Comparison of ENCODE assay signal across 8 cellular contexts in the genomic region with DNA sequence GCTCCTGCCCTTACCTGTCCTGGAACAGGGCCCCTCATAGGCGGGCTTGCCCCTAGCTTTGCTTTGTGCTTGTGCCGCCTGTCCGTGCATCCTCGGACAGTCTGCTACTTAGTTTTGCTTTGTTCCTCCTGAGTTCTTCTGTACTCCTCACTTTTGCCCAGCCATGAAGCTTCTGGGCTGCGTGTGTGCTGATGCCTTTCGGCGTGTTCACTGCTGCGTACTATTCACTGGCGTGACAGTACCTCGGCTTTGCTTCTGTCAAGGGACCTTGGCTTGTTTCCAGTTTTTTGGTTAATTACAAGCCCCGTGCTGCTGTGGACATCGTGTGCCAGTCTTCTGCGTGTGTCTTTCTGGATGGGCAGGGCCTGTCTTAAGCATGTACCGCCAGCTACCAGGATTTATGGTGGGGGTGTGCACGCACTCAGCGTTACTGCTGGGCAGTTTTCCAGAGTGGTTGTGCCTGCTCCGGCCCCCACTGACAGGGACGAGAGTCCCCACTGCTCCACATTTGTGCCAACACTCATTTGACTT. TPM values are rescaled to one million over a fixed set of nuclear protein-coding genes. Genes with fewer than 3 reads are reported as not detected.
DNase-seq lines count a peak whose midpoint lies in the region; ATAC-seq and TF ChIP-seq lines count a peak whose summit lies in the region.

No MANE protein-coding gene starts in this region.

- no peaks in the 10 kb centered on the region for H4K20me1 ChIP-seq in HCT116 (ENCODE audit: insufficient read depth)

- H3K27me3 Mint-ChIP-seq in CD4-positive, alpha-beta memory T cell = no peaks in the 10 kb centered on the region
- no peaks in the 10 kb centered on the region for H3K27me3 Mint-ChIP-seq in progenitor cell of endocrine pancreas

- H3K36me3 ChIP-seq in CD4-positive, alpha-beta memory T cell (ENCODE audit: insufficient read depth, low read length) = no peaks in the 10 kb centered on the region
- no peaks in the 10 kb centered on the region for H3K36me3 ChIP-seq in HCT116 (ENCODE audit: control insufficient read depth in 1 of 2, insufficient read depth in 2 of 2, low read length in 2 of 2)

- H3K9me2 ChIP-seq in HCT116 (ENCODE audit: insufficient read depth) = no peaks in the 10 kb centered on the region

- ATAC-seq in HCT116 = no peak
- ATAC-seq in HG03045 (IDR thresholded peaks at IDR 0.05; ENCODE audit: unreplicated experiment) = no peak
- no peak for ATAC-seq in HG02938 (IDR thresholded peaks at IDR 0.05; ENCODE audit: unreplicated experiment)

- peak overlapping the region in 5 of 7 donors; percentile 29 to 87 (median 72) for H3K27ac Mint-ChIP-seq in CD4-positive, alpha-beta memory T cell
- H3K27ac Mint-ChIP-seq in progenitor cell of endocrine pancreas = no peak overlapping the region

- BruUV-seq in HCT116 (replicated peaks; lab: Mats Ljungman, UMichigan) = TSS peak; percentile 37

- H3K4me3 ChIP-seq in CD4-positive, alpha-beta memory T cell (ENCODE audit: low read length in 2 of 2) = no peak overlapping the region
- H3K4me3 ChIP-seq in HCT116 (replicated peaks in 1 of 2; ENCODE audit: low read depth in 1 of 2, low read length in 2 of 2) = no peak overlapping the region
- peak overlapping the region; percentile 94 for H3K4me3 ChIP-seq in coronary artery

- no peak overlapping the region for H3K9ac ChIP-seq in HCT116 (ENCODE audit: low read length)

- DNase-seq in CD4-positive, alpha-beta memory T cell = no peak
- DNase-seq in HCT116 (ENCODE audit: low read depth, low spot score) (no peak), coronary artery (ENCODE audit: low spot score) (no peak), progenitor cell of endocrine pancreas (ENCODE audit: low spot score, unreplicated experiment) (no peak), NCI-H748 treated with DMSO at 0.1 percent for 48 hours (lab: John Stamatoyannopoulos, UW) (no peak)
- DNase-seq in stimulated activated naive CD4-positive, alpha-beta T cell (lab: John Stamatoyannopoulos, UW) = no peak

- TF ChIP-seq CTCF in HCT116 (IDR thresholded peaks at IDR 0.05 in 2 of 3, conservative IDR thresholded peaks at IDR 0.05 in 1 of 3; ENCODE audit: borderline replicate concordance in 1 of 3, insufficient read depth in 1 of 3, low read depth in 2 of 3, low read length in 2 of 3) = no peak
- no peak for TF ChIP-seq CTCF in coronary artery (IDR thresholded peaks at IDR 0.05)
- no peak for TF ChIP-seq CTCF in progenitor cell of endocrine pancreas (IDR thresholded peaks at IDR 0.05; ENCODE audit: unreplicated experiment)

- H3K4me2 ChIP-seq in HCT116 (ENCODE audit: low read length) = no peak overlapping the region

- no peak overlapping the region for H3K27ac ChIP-seq in CD4-positive, alpha-beta memory T cell (ENCODE audit: low read depth, low read length)
- H3K27ac ChIP-seq in HCT116 (ENCODE audit: low read depth, low read length) = no peak overlapping the region
- H3K27ac ChIP-seq in coronary artery = peak overlapping the region; percentile 18 to 61

- POLR2A ChIA-PET in CD4-positive, alpha-beta memory T cell (lab: Charles Lee; ENCODE audit: partially characterized antibody) = interaction anchor here (1.2 to 7.2 kb wide), 2 partner anchors 17 to 23 kb away, joined by 3 to 136 read pairs; partner anchors contain the start of gene BRF1
- POLR2A ChIA-PET in HCT116 (lab: Charles Lee) = no interaction called here

- H3K9me3 Mint-ChIP-seq in CD4-positive, alpha-beta memory T cell = peaks cover 0 to 3% (median 0%) of the 10 kb centered on the region in 8 donors
- no peaks in the 10 kb centered on the region for H3K9me3 Mint-ChIP-seq in progenitor cell of endocrine pancreas (ENCODE audit: low read depth)

- TF ChIP-seq POLR2A in HCT116 (IDR thresholded peaks at IDR 0.05; ENCODE audit: borderline replicate concordance, extremely low read depth, insufficient read depth, insufficient read length) = no peak

- no peaks in the 10 kb centered on the region for H3K9me3 ChIP-seq in CD4-positive, alpha-beta memory T cell (ENCODE audit: control insufficient read depth in 1 of 2, low read length in 2 of 2)
- no peaks in the 10 kb centered on the region for H3K9me3 ChIP-seq in HCT116 (ENCODE audit: control insufficient read depth in 1 of 2, insufficient read depth in 1 of 2, low read depth in 1 of 2, low read length in 2 of 2)

- H2AFZ ChIP-seq in HCT116 (ENCODE audit: low read depth, low read length, poor library complexity, severe bottlenecking) = no peak overlapping the region

- CTCF ChIA-PET in CD4-positive, alpha-beta memory T cell (lab: Charles Lee; ENCODE audit: partially characterized antibody) = no interaction called here
- CTCF ChIA-PET in HCT116 (lab: Charles Lee) = no interaction called here

- intact Hi-C loops in CD4-positive, alpha-beta memory T cell (cut with micrococcal nuclease) = no loop called here
- intact Hi-C loops in HCT116 (cut with micrococcal nuclease) = no loop called here

- H3K27me3 ChIP-seq in CD4-positive, alpha-beta memory T cell (ENCODE audit: insufficient read depth, low read length) = no peaks in the 10 kb centered on the region
- no peaks in the 10 kb centered on the region for H3K27me3 ChIP-seq in HCT116 (ENCODE audit: insufficient read depth, low read length)

- no peak for TF ChIP-seq RAD21 in HCT116 (IDR thresholded peaks at IDR 0.05; ENCODE audit: low read depth)

- H3K4me1 ChIP-seq in CD4-positive, alpha-beta memory T cell (ENCODE audit: insufficient read depth, low read length) = peaks cover 22% of the 10 kb centered on the region
- peaks cover 8 to 17% of the 10 kb centered on the region in 2 experiments; a peak in 3 of 4 replicates for H3K4me1 ChIP-seq in HCT116 (ENCODE audit: control insufficient read depth in 1 of 2, insufficient read depth in 2 of 2, low read length in 2 of 2)

- peaks cover 8 to 31% (median 23%) of the 10 kb centered on the region in 4 donors for H3K4me1 Mint-ChIP-seq in CD4-positive, alpha-beta memory T cell
- H3K4me1 Mint-ChIP-seq in progenitor cell of endocrine pancreas (ENCODE audit: low read depth) = peaks cover 14% of the 10 kb centered on the region

- peaks cover 0 to 7% of the 10 kb centered on the region in 2 donors for H3K36me3 Mint-ChIP-seq in CD4-positive, alpha-beta memory T cell
- peaks cover 4% of the 10 kb centered on the region for H3K36me3 Mint-ChIP-seq in progenitor cell of endocrine pancreas (ENCODE audit: insufficient read depth)

- RAD21 ChIA-PET in HCT116 (lab: Charles Lee; ENCODE audit: low non-redundant PET in 1 of 2, low total read pairs in 2 of 2, uncharacterized antibody in 2 of 2, unreplicated experiment in 2 of 2) = no interaction called here

- peak overlapping the region in 5 of 8 donors; percentile 10 to 93 (median 32) for H3K4me3 Mint-ChIP-seq in CD4-positive, alpha-beta memory T cell
- peak overlapping the region; percentile 91 for H3K4me3 Mint-ChIP-seq in progenitor cell of endocrine pancreas (ENCODE audit: low read depth)

- H3K79me2 ChIP-seq in HCT116 (ENCODE audit: insufficient read depth, low read length) = peaks cover 56% of the 10 kb centered on the region

TF ChIP-seq in HCT116, 20 proteins besides CTCF, POLR2A, EP300 and RAD21 (continues in another document):
- TF ChIP-seq ZBTB33 (IDR thresholded peaks at IDR 0.05; ENCODE audit: extremely low read depth, insufficient replicate concordance, low read length) (no peak), POLR2AphosphoS5 (IDR thresholded peaks at IDR 0.05; ENCODE audit: low read depth, low read length) (no peak), SIN3A (IDR thresholded peaks at IDR 0.05; ENCODE audit: low read depth) (no peak), JUND (IDR thresholded peaks at IDR 0.05) (no peak), YY1 (IDR thresholded peaks at IDR 0.05; ENCODE audit: extremely low read depth, insufficient replicate concordance, low read depth, low read length) (no peak), TCF7L2 (IDR thresholded peaks at IDR 0.05; ENCODE audit: borderline replicate concordance, extremely low read depth, insufficient read depth, insufficient read length) (no peak), CBX3 (IDR thresholded peaks at IDR 0.05; ENCODE audit: low read depth) (no peak), ELF1 (IDR thresholded peaks at IDR 0.05; ENCODE audit: borderline replicate concordance, low read depth) (no peak), EZH2phosphoT487 (IDR thresholded peaks at IDR 0.05; ENCODE audit: borderline replicate concordance) (no peak)
- TF ChIP-seq, protein P1, sequence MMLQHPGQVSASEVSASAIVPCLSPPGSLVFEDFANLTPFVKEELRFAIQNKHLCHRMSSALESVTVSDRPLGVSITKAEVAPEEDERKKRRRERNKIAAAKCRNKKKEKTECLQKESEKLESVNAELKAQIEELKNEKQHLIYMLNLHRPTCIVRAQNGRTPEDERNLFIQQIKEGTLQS (IDR thresholded peaks at IDR 0.05) = no peak

RNA-seq across cellular contexts. Expression of gene PACS2, which starts 2.5 kb away (rescaled TPM):
- 10 to 100 TPM; 70.9 to 76.6 TPM for total RNA-seq in CD4-positive, alpha-beta memory T cell
- 1 to 10 TPM; 1.9 to 7.7 TPM for polyA plus RNA-seq in CD4-positive, alpha-beta memory T cell
- total RNA-seq in HCT116 (2021; ENCODE audit: unreplicated experiment) (75.5 TPM), progenitor cell of endocrine pancreas (177 and 193 TPM in 2 replicates)
- 53.6 and 63.4 TPM in 2 replicates for polyA plus RNA-seq in HCT116 (2012)

RNA-seq across cellular contexts. Expression of gene BRF1, which starts 16.2 kb away (rescaled TPM):
- 10 to 100 TPM; 49.7 to 56.0 TPM for total RNA-seq in CD4-positive, alpha-beta memory T cell
- polyA plus RNA-seq in CD4-positive, alpha-beta memory T cell = 10 to 100 TPM in 1 of 2 donors, 1 to 10 TPM in 1; 3.0 to 10.2 TPM
- 41.2 TPM for total RNA-seq in HCT116 (2021; ENCODE audit: unreplicated experiment)
- polyA plus RNA-seq in HCT116 (2012) = 17.4 and 17.7 TPM in 2 replicates
- total RNA-seq in progenitor cell of endocrine pancreas = 49.3 and 49.9 TPM in 2 replicates

Comparison
In these comparisons a context has a peak if more than half of its experiments do, and no peak if none do; other contexts are left out.
1. H3K27ac ChIP-seq: peak in coronary artery (2 of 2); none in CD4-positive, alpha-beta memory T cell (single experiment) and HCT116 (single experiment).